Comparison of ENCODE assay signal across 1 cellular context in genomic region chr14:105475916-105476845, GRCh38.
A peak's percentile ranks its signal among the peaks of the same experiment; 100 is the strongest.
TF ChIP-seq lines count a peak whose summit lies in the region.

No MANE protein-coding gene starts in this region.

TF ChIP-seq in GM12878, 131 proteins besides CTCF, POLR2A, EP300 and RAD21:
- TF ChIP-seq MEF2A (IDR thresholded peaks at IDR 0.05; ENCODE audit: insufficient read depth, low read depth, low read length), result no peak
- no peak for TF ChIP-seq IRF5 (IDR thresholded peaks at IDR 0.05; ENCODE audit: borderline replicate concordance)
- no peak for TF ChIP-seq EGR1 (IDR thresholded peaks at IDR 0.05; ENCODE audit: borderline replicate concordance in 1 of 2, low read depth in 2 of 2, low read length in 2 of 2)
- TF ChIP-seq SUZ12 (IDR thresholded peaks at IDR 0.05; ENCODE audit: unreplicated experiment), result peak; percentile 52
- TF ChIP-seq SRF (IDR thresholded peaks at IDR 0.05; ENCODE audit: low read depth in 2 of 2, low read length in 2 of 2), result no peak
- TF ChIP-seq EZH2 (IDR thresholded peaks at IDR 0.05; ENCODE audit: borderline replicate concordance, control insufficient read depth, low read depth, low read length), result no peak
- no peak for TF ChIP-seq ZBTB11 (CRISPR knock-in tag; IDR thresholded peaks at IDR 0.05)
- TF ChIP-seq BCLAF1 (IDR thresholded peaks at IDR 0.05), result no peak
TF ChIP-seq in GM12878: peak in this region for 1.
